Comparison of ENCODE assay signal across 8 cellular contexts in genomic region chr3:8963137-8963853, GRCh38. TPM values are rescaled to one million over a fixed set of nuclear protein-coding genes. Genes with fewer than 3 reads are reported as not detected.
DNase-seq lines count a peak whose midpoint lies in the region; ATAC-seq, FAIRE-seq and TF ChIP-seq lines count a peak whose summit lies in the region.

A gene with protein sequence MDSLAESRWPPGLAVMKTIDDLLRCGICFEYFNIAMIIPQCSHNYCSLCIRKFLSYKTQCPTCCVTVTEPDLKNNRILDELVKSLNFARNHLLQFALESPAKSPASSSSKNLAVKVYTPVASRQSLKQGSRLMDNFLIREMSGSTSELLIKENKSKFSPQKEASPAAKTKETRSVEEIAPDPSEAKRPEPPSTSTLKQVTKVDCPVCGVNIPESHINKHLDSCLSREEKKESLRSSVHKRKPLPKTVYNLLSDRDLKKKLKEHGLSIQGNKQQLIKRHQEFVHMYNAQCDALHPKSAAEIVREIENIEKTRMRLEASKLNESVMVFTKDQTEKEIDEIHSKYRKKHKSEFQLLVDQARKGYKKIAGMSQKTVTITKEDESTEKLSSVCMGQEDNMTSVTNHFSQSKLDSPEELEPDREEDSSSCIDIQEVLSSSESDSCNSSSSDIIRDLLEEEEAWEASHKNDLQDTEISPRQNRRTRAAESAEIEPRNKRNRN (minus strand): TSS chr3:8963472. CDS start chr3:8963385, 87 bp downstream.

- H3K9me3 ChIP-seq in HepG2 (ENCODE audit: low read length), result no peaks in the 10 kb centered on the region

- no peaks in the 10 kb centered on the region; a peak in 1 of 5 replicates for H3K27me3 ChIP-seq in HepG2 (ENCODE audit: control insufficient read depth in 1 of 2, insufficient read depth in 2 of 2, low read length in 2 of 2)

- peak; percentile 83 for ATAC-seq in GM19372 (IDR thresholded peaks at IDR 0.05; ENCODE audit: low read depth, unreplicated experiment)
- ATAC-seq in HG03521 (IDR thresholded peaks at IDR 0.05; ENCODE audit: unreplicated experiment), result peak; percentile 93
- ATAC-seq in HepG2, result peak; percentile 77

- peak within 1 kb of the TSS; percentile 70 for H2AFZ ChIP-seq in HepG2 (ENCODE audit: low read length)

- H3K4me3 ChIP-seq in HepG2 (replicated peaks in 1 of 3; ENCODE audit: insufficient read depth in 1 of 3, low read depth in 2 of 3, low read length in 3 of 3), result peak within 1 kb of the TSS; percentile 60 to 100 (median 93)

- no peak for FAIRE-seq in HepG2 (lab: Jason Lieb, UNC)

- H3K4me3 Mint-ChIP-seq in dendritic cell treated with granulocyte-macrophage colony-stimulating factor and Interleukin-4, amounts not matched to agents 40 ng/mL and 50 ng/mL, for 4 days, result peak within 1 kb of the TSS; percentile 93

- H3K9ac ChIP-seq in HepG2 (ENCODE audit: insufficient read depth, low read depth, low read length), result peak within 1 kb of the TSS; percentile 81

- H3K36me3 Mint-ChIP-seq in dendritic cell treated with granulocyte-macrophage colony-stimulating factor and Interleukin-4, amounts not matched to agents 40 ng/mL and 50 ng/mL, for 4 days (ENCODE audit: low read depth), result peaks cover 6% of the 10 kb centered on the region

- H3K27ac Mint-ChIP-seq in dendritic cell treated with granulocyte-macrophage colony-stimulating factor and Interleukin-4, amounts not matched to agents 40 ng/mL and 50 ng/mL, for 4 days, result peak within 1 kb of the TSS; percentile 95

- peak; percentile 82 for DNase-seq in NCI-H748 treated with DMSO at 0.1 percent for 48 hours (lab: John Stamatoyannopoulos, UW)
- DNase-seq in activated CD4-positive, alpha-beta T cell treated with anti-CD3 and anti-CD28 coated beads, Interleukin-2, amount 50 U/mL, for 1 hour, result peak; percentile 92
- DNase-seq in HepG2 (ENCODE audit: low spot score), result peak; percentile 83
- peak; percentile 90 to 91 for DNase-seq in stimulated activated CD4-positive, alpha-beta T cell treated with anti-CD3 and anti-CD28 coated beads, Interleukin-2, amount 100 ng/mL, for 48 hours

- H3K79me2 ChIP-seq in HepG2 (ENCODE audit: insufficient read depth, low read length), result peaks cover 39% of the 10 kb centered on the region

- TF ChIP-seq CTCF in C4-2B (conservative IDR thresholded peaks at IDR 0.05) (no peak), HepG2 (CRISPR knock-in tag; IDR thresholded peaks at IDR 0.05) (0 out of 2 replicates have a peak, but pooled peaks have one; percentile 7)

- H3K4me1 ChIP-seq in HepG2 (ENCODE audit: insufficient read depth, low read length), result peaks cover 75% of the 10 kb centered on the region

- POLR2A ChIA-PET in HepG2 (lab: Yijun Ruan, JAX), result no interaction called here

- 0 out of 4 replicates have a peak, but pooled peaks of 1 of the 2 experiments have one; percentile 55 for TF ChIP-seq EP300 in HepG2 (IDR thresholded peaks at IDR 0.05; ENCODE audit: low read depth in 2 of 2, low read length in 2 of 2)
- TF ChIP-seq EP300 in HepG2 (CRISPR knock-in tag; IDR thresholded peaks at IDR 0.05; ENCODE audit: borderline replicate concordance), result no peak

- H3K9me3 Mint-ChIP-seq in dendritic cell treated with granulocyte-macrophage colony-stimulating factor and Interleukin-4, amounts not matched to agents 40 ng/mL and 50 ng/mL, for 4 days, result no peaks in the 10 kb centered on the region

- WGBS in HepG2 (ENCODE audit: low lambda C conversion rate), result 26% methylated on average over 9 of the region's 45 CpGs

- intact Hi-C loops in dendritic cell treated with granulocyte-macrophage colony-stimulating factor and Interleukin-4, amounts not matched to agents 40 ng/mL and 50 ng/mL, for 4 days (cut with micrococcal nuclease), result no loop called here
- intact Hi-C loops in HepG2 (cut with micrococcal nuclease; ENCODE audit: unreplicated experiment), result loop anchor here (10.0 kb wide), 1 partner anchor 298 kb away; no protein-coding TSS in a partner anchor

- CTCF ChIA-PET in HepG2 (lab: Yijun Ruan, JAX; ENCODE audit: low intra/inter-chr PET ratio, low total read pairs), result no interaction called here

- no peaks in the 10 kb centered on the region for H4K20me1 ChIP-seq in HepG2 (ENCODE audit: insufficient read depth, low read length)

- peaks cover under 1% of the 10 kb centered on the region for H3K27me3 Mint-ChIP-seq in dendritic cell treated with granulocyte-macrophage colony-stimulating factor and Interleukin-4, amounts not matched to agents 40 ng/mL and 50 ng/mL, for 4 days

- peak within 1 kb of the TSS; percentile 89 for H3K4me2 ChIP-seq in HepG2 (ENCODE audit: low read depth, low read length)

- peaks cover 0 to 5% of the 10 kb centered on the region in 2 experiments; a peak in 1 of 5 replicates for H3K36me3 ChIP-seq in HepG2 (replicated peaks in 1 of 2; ENCODE audit: control insufficient read depth in 1 of 2, insufficient read depth in 2 of 2, low read length in 2 of 2)

- BruUV-seq in HepG2 (replicated peaks; lab: Mats Ljungman, UMichigan), result no TSS peak

- peak within 1 kb of the TSS; percentile 79 for H3K27ac ChIP-seq in C4-2B
- peak within 1 kb of the TSS; percentile 90 for H3K27ac ChIP-seq in HepG2 (ENCODE audit: extremely low read length, insufficient read depth, low read length)

- TF ChIP-seq POLR2A in HepG2 (IDR thresholded peaks at IDR 0.05; ENCODE audit: insufficient read depth in 1 of 2, low read depth in 2 of 2, low read length in 2 of 2), result peak; percentile 51 to 59; a peak in 3 of 4 replicates

- peaks cover 33% of the 10 kb centered on the region for H3K4me1 Mint-ChIP-seq in dendritic cell treated with granulocyte-macrophage colony-stimulating factor and Interleukin-4, amounts not matched to agents 40 ng/mL and 50 ng/mL, for 4 days (ENCODE audit: low read depth)

- in situ Hi-C loops in HepG2 (cut with HindIII; ENCODE audit: extremely low pct_ligation_motif_present, low pct_unique_long_range_greater_than_20kb), result no loop called here

- TF ChIP-seq RAD21 in HepG2 (CRISPR knock-in tag; IDR thresholded peaks at IDR 0.05), result 0 out of 2 replicates have a peak, but pooled peaks have one; percentile 23

TF ChIP-seq in HepG2, 621 proteins besides CTCF, POLR2A, EP300 and RAD21 (continues in another document):
- TF ChIP-seq TSC22D2 (CRISPR knock-in tag; IDR thresholded peaks at IDR 0.05; ENCODE audit: borderline replicate concordance) (peak; percentile 89; the same call in 1 of the 2 replicates), SIX1 (CRISPR knock-in tag; IDR thresholded peaks at IDR 0.05; ENCODE audit: borderline replicate concordance) (no peak)

RNA-seq across cellular contexts. Expression of the gene that starts here (rescaled TPM):
- 20.7 and 26.5 TPM in 2 replicates for total RNA-seq in HepG2 (2016; rRNA removed; fragmentation: Illumina TruSeq; extraction: Trizol)
- 18.0 and 20.8 TPM in 2 replicates for total RNA-seq in HepG2 (2016; cell fraction: cytosol; rRNA removed; fragmentation: Illumina TruSeq; extraction: Trizol; ENCODE audit: low read depth)
- total RNA-seq in HepG2 (2016; cell fraction: insoluble cytoplasmic fraction; rRNA removed; fragmentation: Illumina TruSeq; extraction: Trizol), result 18.8 and 31.8 TPM in 2 replicates
- total RNA-seq in HepG2 (2016; cell fraction: membrane; rRNA removed; fragmentation: Illumina TruSeq; extraction: Trizol), result 10.2 and 13.1 TPM in 2 replicates
- total RNA-seq in HepG2 (2016; cell fraction: nucleus; rRNA removed; fragmentation: Illumina TruSeq; extraction: Trizol), result 40.2 and 44.1 TPM in 2 replicates
- 3.0 and 5.9 TPM in 2 replicates for polyA plus RNA-seq in HepG2 (2011; rRNA removed)
- polyA plus RNA-seq in HepG2 (2011; cell fraction: cytosol; rRNA removed), result 2.4 and 3.3 TPM in 2 replicates
- 6.9 and 7.4 TPM in 2 replicates for polyA plus RNA-seq in HepG2 (2011; cell fraction: nucleus; rRNA removed)
- polyA plus RNA-seq in HepG2 (2012), result 2.4 and 5.5 TPM in 2 replicates
- 1.1 and 1.3 TPM in 2 replicates for polyA plus RNA-seq in HepG2 (2016; cell fraction: cytosol; fragmentation: Illumina TruSeq; extraction: Trizol; ENCODE audit: low read depth)
- 18.1 and 20.3 TPM in 2 replicates for polyA plus RNA-seq in HepG2 (2016; cell fraction: insoluble cytoplasmic fraction; fragmentation: Illumina TruSeq; extraction: Trizol; ENCODE audit: low read depth)
- polyA plus RNA-seq in HepG2 (2016; cell fraction: membrane; fragmentation: Illumina TruSeq; extraction: Trizol; ENCODE audit: low read depth), result 2.3 and 3.2 TPM in 2 replicates
- 17.9 and 19.5 TPM in 2 replicates for polyA plus RNA-seq in HepG2 (2016; cell fraction: nucleus; fragmentation: Illumina TruSeq; extraction: Trizol; ENCODE audit: insufficient read depth, low read depth)
- polyA minus RNA-seq in HepG2 (2011; rRNA and poly(A)+ RNA removed; ENCODE audit: low replicate concordance), result 4.5 and 16.4 TPM in 2 replicates
- polyA minus RNA-seq in HepG2 (2011; cell fraction: cytosol; rRNA and poly(A)+ RNA removed), result 4.0 and 5.3 TPM in 2 replicates
- 18.5 and 34.0 TPM in 2 replicates for polyA minus RNA-seq in HepG2 (2011; cell fraction: nucleus; rRNA and poly(A)+ RNA removed)

Comparison
In these comparisons a context has a peak if more than half of its experiments do, and no peak if none do; other contexts are left out.
1. Peak in every context shown above with its lines: DNase-seq, ATAC-seq, H3K4me3 ChIP-seq and H3K27ac ChIP-seq.